ENCODE assay signal across 17 cellular contexts in the genomic region with DNA sequence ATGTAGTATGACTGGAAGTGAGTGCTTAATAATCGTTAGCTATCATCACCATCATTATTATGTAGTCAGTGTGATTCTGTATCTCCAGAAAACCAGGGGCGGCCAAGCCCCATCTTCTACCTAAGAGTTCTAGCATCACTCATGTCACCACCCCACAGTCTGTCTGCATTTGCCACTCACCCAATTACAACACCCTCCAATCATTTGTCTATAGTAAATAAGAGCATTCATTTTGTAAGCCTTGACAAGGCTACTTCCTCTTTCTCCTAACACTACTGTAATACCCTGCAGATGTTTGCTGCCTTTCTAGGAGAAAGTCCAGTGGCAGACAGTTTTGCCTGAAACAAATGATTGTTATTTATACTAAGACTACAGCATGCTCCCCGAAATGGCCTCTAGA. TPM values are rescaled to one million over a fixed set of nuclear protein-coding genes. Genes with fewer than 3 reads are reported as not detected.
A peak's percentile ranks its signal among the peaks of the same experiment; 100 is the strongest.
DNase-seq lines count a peak whose midpoint lies in the region; ATAC-seq, FAIRE-seq and TF ChIP-seq lines count a peak whose summit lies in the region.
"Had no signal": no experiment of that assay in that cellular context is flagged by ENCODE, and none has a peak within 500 bp of the region (broad histone marks: within the 10 kb centered on the region; RNA-seq: fewer than 3 reads in every experiment).

No MANE protein-coding gene starts in this region.

- H3K27ac ChIP-seq in heart left ventricle, result no peak overlapping the region
- H3K27ac ChIP-seq: Peyer's patch, VCaP had no signal

- no peak for TF ChIP-seq POLR2A in GM12891 (IDR thresholded peaks at IDR 0.05; ENCODE audit: low read depth, low read length)
- TF ChIP-seq POLR2A in heart left ventricle (IDR thresholded peaks at IDR 0.05), result no peak

- DNase-seq in GM12891 (ENCODE audit: insufficient read length, low spot score) (no peak), SIG-M5 (lab: John Stamatoyannopoulos, UW) (peak; percentile 83), HCEC 1CT (no peak), dermis blood vessel endothelial cell (no peak), heart left ventricle (no peak)
- DNase-seq: amniotic stem cell; cortex of kidney; NCI-H2107; Peyer's patch; stimulated activated naive CD4-positive, alpha-beta T cell treated with Interleukin-2 at 50 U/mL for 16 hours had no signal

- no peaks in the 10 kb centered on the region for H3K4me1 ChIP-seq in heart left ventricle
- H3K4me1 ChIP-seq: Peyer's patch had no signal

- peak; percentile 91 for FAIRE-seq in GM12891 (lab: Jason Lieb, UNC)
- FAIRE-seq: islet of Langerhans had no signal

- intact Hi-C loops in heart left ventricle (cut with DNase I), result no loop called here

- WGBS in heart left ventricle, 4 donors, result 68 to 80% (median 77%) methylated on average over 3 of the region's 3 CpGs

- peaks cover 0 to 6% (median 0%) of the 10 kb centered on the region in 9 donors for H3K27me3 ChIP-seq in heart left ventricle
- H3K27me3 ChIP-seq: Peyer's patch had no signal

- ATAC-seq in GM19395 (IDR thresholded peaks at IDR 0.05; ENCODE audit: unreplicated experiment) (peak; percentile 77), HG03175 (IDR thresholded peaks at IDR 0.05; ENCODE audit: unreplicated experiment) (peak; percentile 62), heart left ventricle (no peak), HG03571 (IDR thresholded peaks at IDR 0.05; ENCODE audit: unreplicated experiment) (no peak)

- H3K4me3 ChIP-seq in heart left ventricle, result no peak overlapping the region
- H3K4me3 ChIP-seq: Peyer's patch had no signal

- TF ChIP-seq CTCF in heart left ventricle (IDR thresholded peaks at IDR 0.05), result no peak

- H3K9me3 ChIP-seq in heart left ventricle, result no peaks in the 10 kb centered on the region
- H3K9me3 ChIP-seq: Peyer's patch had no signal

- H3K36me3 ChIP-seq in heart left ventricle, result no peaks in the 10 kb centered on the region
- H3K36me3 ChIP-seq: Peyer's patch had no signal

TF ChIP-seq in GM12891, 5 proteins besides CTCF, POLR2A, EP300 and RAD21:
- TF ChIP-seq SPI1 (IDR thresholded peaks at IDR 0.05; ENCODE audit: low read depth, low read length) (peak; percentile 85), PAX5 (IDR thresholded peaks at IDR 0.05; ENCODE audit: insufficient read depth, low read length, severe bottlenecking) (no peak)

RNA-seq across cellular contexts. Expression of a gene that starts 15.8 kb away (rescaled TPM):
- not detected for polyA plus RNA-seq in GM12891 (2012; ENCODE audit: low read depth, missing spikeins)
- total RNA-seq in dermis blood vessel endothelial cell (not detected in 2 replicates), heart left ventricle (not detected)
- not detected for polyA plus RNA-seq in heart left ventricle
- total RNA-seq: Peyer's patch, pulmonary artery endothelial cell had no signal
- polyA plus RNA-seq: IgD-negative memory B cell had no signal

Comparison
In these comparisons a context has a peak if more than half of its experiments do, and no peak if none do; other contexts are left out.
1. ATAC-seq: peak in GM19395 (single experiment) and HG03175 (single experiment); none in heart left ventricle (0 of 4) and HG03571 (single experiment).